ENCODE assay signal across 1 cellular context in genomic region chr2:65055427-65056214, GRCh38.
TF ChIP-seq lines count a peak whose summit lies in the region.

No MANE protein-coding gene starts in this region.

TF ChIP-seq in K562, 482 proteins besides CTCF, POLR2A, EP300 and RAD21 (continued from another document and continues in another):
- TF ChIP-seq HDAC3 (IDR thresholded peaks at IDR 0.05; ENCODE audit: borderline replicate concordance, partially characterized antibody) = no peak
- no peak for TF ChIP-seq ZC3H11A (IDR thresholded peaks at IDR 0.05; ENCODE audit: low read depth, low read length)
- TF ChIP-seq SAFB2 (IDR thresholded peaks at IDR 0.05; ENCODE audit: borderline replicate concordance, low read depth, low read length, severe bottlenecking) = no peak
- TF ChIP-seq ZNF217 (CRISPR knock-in tag; IDR thresholded peaks at IDR 0.05) = no peak
- TF ChIP-seq ZNF143 (CRISPR knock-in tag; IDR thresholded peaks at IDR 0.05) = no peak
- TF ChIP-seq BACH1 (tag; IDR thresholded peaks at IDR 0.05) = no peak
- no peak for TF ChIP-seq ZNF239 (CRISPR knock-in tag; IDR thresholded peaks at IDR 0.05)
- no peak for TF ChIP-seq CREB1 (IDR thresholded peaks at IDR 0.05)
- no peak for TF ChIP-seq CREB1 (CRISPR knock-in tag; IDR thresholded peaks at IDR 0.05)
- TF ChIP-seq SIRT6 (IDR thresholded peaks at IDR 0.05; ENCODE audit: low read depth, low read length) = no peak
- no peak for TF ChIP-seq POLR2B (IDR thresholded peaks at IDR 0.05; ENCODE audit: low read depth, partially characterized antibody)
- TF ChIP-seq ZNF511 (CRISPR knock-in tag; IDR thresholded peaks at IDR 0.05) = 0 out of 2 replicates have a peak, but pooled peaks have one; percentile 11
- TF ChIP-seq, protein P1, sequence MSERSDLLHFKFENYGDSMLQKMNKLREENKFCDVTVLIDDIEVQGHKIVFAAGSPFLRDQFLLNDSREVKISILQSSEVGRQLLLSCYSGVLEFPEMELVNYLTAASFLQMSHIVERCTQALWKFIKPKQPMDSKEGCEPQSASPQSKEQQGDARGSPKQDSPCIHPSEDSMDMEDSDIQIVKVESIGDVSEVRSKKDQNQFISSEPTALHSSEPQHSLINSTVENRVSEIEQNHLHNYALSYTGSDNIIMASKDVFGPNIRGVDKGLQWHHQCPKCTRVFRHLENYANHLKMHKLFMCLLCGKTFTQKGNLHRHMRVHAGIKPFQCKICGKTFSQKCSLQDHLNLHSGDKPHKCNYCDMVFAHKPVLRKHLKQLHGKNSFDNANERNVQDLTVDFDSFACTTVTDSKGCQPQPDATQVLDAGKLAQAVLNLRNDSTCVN (CRISPR knock-in tag; IDR thresholded peaks at IDR 0.05) = no peak
- no peak for TF ChIP-seq ZBED1 (IDR thresholded peaks at IDR 0.05)
- TF ChIP-seq KLF1 (tag; IDR thresholded peaks at IDR 0.05) = no peak
- TF ChIP-seq NR2F6 (CRISPR knock-in tag; IDR thresholded peaks at IDR 0.05) = no peak
- no peak for TF ChIP-seq MYNN (IDR thresholded peaks at IDR 0.05)
- no peak for TF ChIP-seq MYNN (CRISPR knock-in tag; IDR thresholded peaks at IDR 0.05)
- no peak for TF ChIP-seq CREBBP (IDR thresholded peaks at IDR 0.05; ENCODE audit: low read depth, low read length)
- TF ChIP-seq CC2D1A (IDR thresholded peaks at IDR 0.05) = no peak
- TF ChIP-seq TEAD2 (tag; IDR thresholded peaks at IDR 0.05) = no peak
- TF ChIP-seq, protein P2, sequence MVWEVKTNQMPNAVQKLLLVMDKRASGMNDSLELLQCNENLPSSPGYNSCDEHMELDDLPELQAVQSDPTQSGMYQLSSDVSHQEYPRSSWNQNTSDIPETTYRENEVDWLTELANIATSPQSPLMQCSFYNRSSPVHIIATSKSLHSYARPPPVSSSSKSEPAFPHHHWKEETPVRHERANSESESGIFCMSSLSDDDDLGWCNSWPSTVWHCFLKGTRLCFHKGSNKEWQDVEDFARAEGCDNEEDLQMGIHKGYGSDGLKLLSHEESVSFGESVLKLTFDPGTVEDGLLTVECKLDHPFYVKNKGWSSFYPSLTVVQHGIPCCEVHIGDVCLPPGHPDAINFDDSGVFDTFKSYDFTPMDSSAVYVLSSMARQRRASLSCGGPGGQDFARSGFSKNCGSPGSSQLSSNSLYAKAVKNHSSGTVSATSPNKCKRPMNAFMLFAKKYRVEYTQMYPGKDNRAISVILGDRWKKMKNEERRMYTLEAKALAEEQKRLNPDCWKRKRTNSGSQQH (CRISPR knock-in tag; IDR thresholded peaks at IDR 0.05) = 0 out of 2 replicates have a peak, but pooled peaks have one; percentile 16
- no peak for TF ChIP-seq ZNF655 (CRISPR knock-in tag; IDR thresholded peaks at IDR 0.05)
- no peak for TF ChIP-seq TAL1 (IDR thresholded peaks at IDR 0.05)
- TF ChIP-seq GTF2E2 (tag; IDR thresholded peaks at IDR 0.05) = no peak
- no peak for TF ChIP-seq MYC (IDR thresholded peaks at IDR 0.05; ENCODE audit: low read depth, low read length)
- no peak for TF ChIP-seq MYC (CRISPR knock-in tag; IDR thresholded peaks at IDR 0.05; ENCODE audit: borderline replicate concordance, low read depth)
- no peak for TF ChIP-seq MTA3 (IDR thresholded peaks at IDR 0.05; ENCODE audit: borderline replicate concordance)
- no peak for TF ChIP-seq ZNF280B (CRISPR knock-in tag; IDR thresholded peaks at IDR 0.05)
- no peak for TF ChIP-seq NR3C1 (CRISPR knock-in tag; IDR thresholded peaks at IDR 0.05)
- no peak for TF ChIP-seq ZNF197 (CRISPR knock-in tag; IDR thresholded peaks at IDR 0.05; ENCODE audit: low read depth)
- TF ChIP-seq KHSRP (IDR thresholded peaks at IDR 0.05) = no peak
- no peak for TF ChIP-seq TRIM28 (IDR thresholded peaks at IDR 0.05)
- TF ChIP-seq ATF2 (CRISPR knock-in tag; IDR thresholded peaks at IDR 0.05) = no peak
- TF ChIP-seq SP2 (IDR thresholded peaks at IDR 0.05; ENCODE audit: extremely low read depth, low read depth, low read length, poor library complexity, severe bottlenecking) = no peak
- TF ChIP-seq ZNF586 (CRISPR knock-in tag; conservative IDR thresholded peaks at IDR 0.05) = no peak
- TF ChIP-seq PBX2 (CRISPR knock-in tag; IDR thresholded peaks at IDR 0.05; ENCODE audit: low read depth) = no peak
- no peak for TF ChIP-seq PBX2 (tag; conservative IDR thresholded peaks at IDR 0.05; ENCODE audit: low read depth)
- TF ChIP-seq NR4A1 (CRISPR knock-in tag; IDR thresholded peaks at IDR 0.05) = no peak
- 0 out of 2 replicates have a peak, but pooled peaks have one; percentile 28 for TF ChIP-seq NR4A1 (tag; IDR thresholded peaks at IDR 0.05)
- TF ChIP-seq, protein P3, sequence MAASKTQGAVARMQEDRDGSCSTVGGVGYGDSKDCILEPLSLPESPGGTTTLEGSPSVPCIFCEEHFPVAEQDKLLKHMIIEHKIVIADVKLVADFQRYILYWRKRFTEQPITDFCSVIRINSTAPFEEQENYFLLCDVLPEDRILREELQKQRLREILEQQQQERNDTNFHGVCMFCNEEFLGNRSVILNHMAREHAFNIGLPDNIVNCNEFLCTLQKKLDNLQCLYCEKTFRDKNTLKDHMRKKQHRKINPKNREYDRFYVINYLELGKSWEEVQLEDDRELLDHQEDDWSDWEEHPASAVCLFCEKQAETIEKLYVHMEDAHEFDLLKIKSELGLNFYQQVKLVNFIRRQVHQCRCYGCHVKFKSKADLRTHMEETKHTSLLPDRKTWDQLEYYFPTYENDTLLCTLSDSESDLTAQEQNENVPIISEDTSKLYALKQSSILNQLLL (CRISPR knock-in tag; IDR thresholded peaks at IDR 0.05; ENCODE audit: borderline replicate concordance) = no peak
- peak; percentile 62; the same call in 1 of the 2 replicates for TF ChIP-seq NKRF (IDR thresholded peaks at IDR 0.05; ENCODE audit: borderline replicate concordance)
- TF ChIP-seq, protein P4, sequence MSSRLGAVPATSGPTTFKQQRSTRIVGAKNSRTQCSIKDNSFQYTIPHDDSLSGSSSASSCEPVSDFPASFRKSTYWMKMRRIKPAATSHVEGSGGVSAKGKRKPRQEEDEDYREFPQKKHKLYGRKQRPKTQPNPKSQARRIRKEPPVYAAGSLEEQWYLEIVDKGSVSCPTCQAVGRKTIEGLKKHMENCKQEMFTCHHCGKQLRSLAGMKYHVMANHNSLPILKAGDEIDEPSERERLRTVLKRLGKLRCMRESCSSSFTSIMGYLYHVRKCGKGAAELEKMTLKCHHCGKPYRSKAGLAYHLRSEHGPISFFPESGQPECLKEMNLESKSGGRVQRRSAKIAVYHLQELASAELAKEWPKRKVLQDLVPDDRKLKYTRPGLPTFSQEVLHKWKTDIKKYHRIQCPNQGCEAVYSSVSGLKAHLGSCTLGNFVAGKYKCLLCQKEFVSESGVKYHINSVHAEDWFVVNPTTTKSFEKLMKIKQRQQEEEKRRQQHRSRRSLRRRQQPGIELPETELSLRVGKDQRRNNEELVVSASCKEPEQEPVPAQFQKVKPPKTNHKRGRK (tag; IDR thresholded peaks at IDR 0.05) = no peak
- TF ChIP-seq E2F8 (IDR thresholded peaks at IDR 0.05; ENCODE audit: low read depth, partially characterized antibody) = no peak
- TF ChIP-seq ATF3 (IDR thresholded peaks at IDR 0.05) = no peak
- TF ChIP-seq ATF3 (CRISPR knock-in tag; conservative IDR thresholded peaks at IDR 0.05) = no peak
- no peak; the same call in 1 of the 2 replicates for TF ChIP-seq ZNF431 (CRISPR knock-in tag; IDR thresholded peaks at IDR 0.05)
- TF ChIP-seq CBX1 (IDR thresholded peaks at IDR 0.05; ENCODE audit: low read depth) = 0 out of 2 replicates have a peak, but pooled peaks have one; percentile 36
- TF ChIP-seq PURB (CRISPR knock-in tag; IDR thresholded peaks at IDR 0.05; ENCODE audit: low read depth) = no peak
- no peak; the same call in 1 of the 2 replicates for TF ChIP-seq SUPT5H (IDR thresholded peaks at IDR 0.05)
- TF ChIP-seq BRD4 (IDR thresholded peaks at IDR 0.05) = no peak
